ENCODE assay signal across 2 cellular contexts in the genomic region with DNA sequence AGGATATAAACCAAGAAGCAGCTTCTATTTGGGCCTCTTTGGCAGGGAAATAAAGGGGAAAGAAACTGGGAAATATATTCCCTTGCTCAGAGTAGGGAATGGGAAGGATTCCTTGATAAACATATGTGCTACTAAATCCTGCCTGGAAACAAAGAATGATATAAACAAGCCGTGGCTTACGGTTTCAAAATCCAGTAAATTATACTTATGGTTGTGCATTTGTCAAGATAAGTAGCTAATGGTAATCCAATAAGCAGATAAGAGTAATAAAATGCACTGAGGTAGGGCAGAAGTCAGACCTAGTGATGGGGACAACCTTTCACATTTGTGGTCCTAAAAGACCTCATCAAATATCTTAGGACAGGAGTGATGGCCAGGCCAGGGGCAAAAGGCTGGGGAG.
TF ChIP-seq lines count a peak whose summit lies in the region.

No MANE protein-coding gene starts in this region.

TF ChIP-seq in HEK293, 187 proteins besides CTCF, POLR2A, EP300 and RAD21 (continued from another document):
- TF ChIP-seq, protein P1, sequence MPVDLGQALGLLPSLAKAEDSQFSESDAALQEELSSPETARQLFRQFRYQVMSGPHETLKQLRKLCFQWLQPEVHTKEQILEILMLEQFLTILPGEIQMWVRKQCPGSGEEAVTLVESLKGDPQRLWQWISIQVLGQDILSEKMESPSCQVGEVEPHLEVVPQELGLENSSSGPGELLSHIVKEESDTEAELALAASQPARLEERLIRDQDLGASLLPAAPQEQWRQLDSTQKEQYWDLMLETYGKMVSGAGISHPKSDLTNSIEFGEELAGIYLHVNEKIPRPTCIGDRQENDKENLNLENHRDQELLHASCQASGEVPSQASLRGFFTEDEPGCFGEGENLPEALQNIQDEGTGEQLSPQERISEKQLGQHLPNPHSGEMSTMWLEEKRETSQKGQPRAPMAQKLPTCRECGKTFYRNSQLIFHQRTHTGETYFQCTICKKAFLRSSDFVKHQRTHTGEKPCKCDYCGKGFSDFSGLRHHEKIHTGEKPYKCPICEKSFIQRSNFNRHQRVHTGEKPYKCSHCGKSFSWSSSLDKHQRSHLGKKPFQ (tag by site-specific recombination; IDR thresholded peaks at IDR 0.05) = no peak
- TF ChIP-seq ZNF423 (tag by site-specific recombination; IDR thresholded peaks at IDR 0.05) (no peak), ZNF843 (tag by site-specific recombination; IDR thresholded peaks at IDR 0.05) (peak; percentile 86), ZXDB (tag by site-specific recombination; IDR thresholded peaks at IDR 0.05) (peak; percentile 76), ZNF555 (tag by site-specific recombination; conservative IDR thresholded peaks at IDR 0.05) (no peak), ZNF335 (tag by site-specific recombination; conservative IDR thresholded peaks at IDR 0.05) (0 out of 2 replicates have a peak, but pooled peaks have one; percentile 21), GLI2 (tag by site-specific recombination; IDR thresholded peaks at IDR 0.05; ENCODE audit: borderline replicate concordance, low read depth) (no peak), ZNF624 (tag by site-specific recombination; IDR thresholded peaks at IDR 0.05) (no peak), ZNF169 (tag by site-specific recombination; IDR thresholded peaks at IDR 0.05) (no peak), ZNF24 (tag by site-specific recombination; IDR thresholded peaks at IDR 0.05) (no peak), ZNF791 (tag by site-specific recombination; IDR thresholded peaks at IDR 0.05) (no peak), IKZF3 (tag by site-specific recombination; IDR thresholded peaks at IDR 0.05) (0 out of 2 replicates have a peak, but pooled peaks have one; percentile 52), ZNF777 (tag by site-specific recombination; IDR thresholded peaks at IDR 0.05; ENCODE audit: borderline replicate concordance) (no peak), ZNF792 (tag by site-specific recombination; IDR thresholded peaks at IDR 0.05) (no peak), ZBTB20 (tag by site-specific recombination; IDR thresholded peaks at IDR 0.05) (no peak), ZNF341 (tag by site-specific recombination; IDR thresholded peaks at IDR 0.05; ENCODE audit: low read depth) (no peak), FEZF1 (tag by site-specific recombination; IDR thresholded peaks at IDR 0.05) (peak; percentile 72), ZNF664 (tag by site-specific recombination; IDR thresholded peaks at IDR 0.05) (no peak), ZNF138 (tag by site-specific recombination; IDR thresholded peaks at IDR 0.05; ENCODE audit: borderline replicate concordance) (no peak)
- TF ChIP-seq, protein P2, sequence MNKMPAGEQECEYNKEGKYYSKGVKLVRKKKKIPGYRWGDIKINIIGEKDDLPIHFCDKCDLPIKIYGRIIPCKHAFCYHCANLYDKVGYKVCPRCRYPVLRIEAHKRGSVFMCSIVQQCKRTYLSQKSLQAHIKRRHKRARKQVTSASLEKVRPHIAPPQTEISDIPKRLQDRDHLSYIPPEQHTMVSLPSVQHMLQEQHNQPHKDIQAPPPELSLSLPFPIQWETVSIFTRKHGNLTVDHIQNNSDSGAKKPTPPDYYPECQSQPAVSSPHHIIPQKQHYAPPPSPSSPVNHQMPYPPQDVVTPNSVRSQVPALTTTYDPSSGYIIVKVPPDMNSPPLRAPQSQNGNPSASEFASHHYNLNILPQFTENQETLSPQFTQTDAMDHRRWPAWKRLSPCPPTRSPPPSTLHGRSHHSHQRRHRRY (tag by site-specific recombination; IDR thresholded peaks at IDR 0.05) = no peak
- TF ChIP-seq, protein P3, sequence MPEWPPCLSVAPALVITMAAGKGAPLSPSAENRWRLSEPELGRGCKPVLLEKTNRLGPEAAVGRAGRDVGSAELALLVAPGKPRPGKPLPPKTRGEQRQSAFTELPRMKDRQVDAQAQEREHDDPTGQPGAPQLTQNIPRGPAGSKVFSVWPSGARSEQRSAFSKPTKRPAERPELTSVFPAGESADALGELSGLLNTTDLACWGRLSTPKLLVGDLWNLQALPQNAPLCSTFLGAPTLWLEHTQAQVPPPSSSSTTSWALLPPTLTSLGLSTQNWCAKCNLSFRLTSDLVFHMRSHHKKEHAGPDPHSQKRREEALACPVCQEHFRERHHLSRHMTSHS (tag by site-specific recombination; IDR thresholded peaks at IDR 0.05) = no peak
- TF ChIP-seq, protein P4, sequence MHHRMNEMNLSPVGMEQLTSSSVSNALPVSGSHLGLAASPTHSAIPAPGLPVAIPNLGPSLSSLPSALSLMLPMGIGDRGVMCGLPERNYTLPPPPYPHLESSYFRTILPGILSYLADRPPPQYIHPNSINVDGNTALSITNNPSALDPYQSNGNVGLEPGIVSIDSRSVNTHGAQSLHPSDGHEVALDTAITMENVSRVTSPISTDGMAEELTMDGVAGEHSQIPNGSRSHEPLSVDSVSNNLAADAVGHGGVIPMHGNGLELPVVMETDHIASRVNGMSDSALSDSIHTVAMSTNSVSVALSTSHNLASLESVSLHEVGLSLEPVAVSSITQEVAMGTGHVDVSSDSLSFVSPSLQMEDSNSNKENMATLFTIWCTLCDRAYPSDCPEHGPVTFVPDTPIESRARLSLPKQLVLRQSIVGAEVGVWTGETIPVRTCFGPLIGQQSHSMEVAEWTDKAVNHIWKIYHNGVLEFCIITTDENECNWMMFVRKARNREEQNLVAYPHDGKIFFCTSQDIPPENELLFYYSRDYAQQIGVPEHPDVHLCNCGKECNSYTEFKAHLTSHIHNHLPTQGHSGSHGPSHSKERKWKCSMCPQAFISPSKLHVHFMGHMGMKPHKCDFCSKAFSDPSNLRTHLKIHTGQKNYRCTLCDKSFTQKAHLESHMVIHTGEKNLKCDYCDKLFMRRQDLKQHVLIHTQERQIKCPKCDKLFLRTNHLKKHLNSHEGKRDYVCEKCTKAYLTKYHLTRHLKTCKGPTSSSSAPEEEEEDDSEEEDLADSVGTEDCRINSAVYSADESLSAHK (tag by site-specific recombination; IDR thresholded peaks at IDR 0.05) = 0 out of 2 replicates have a peak, but pooled peaks have one; percentile 24
- TF ChIP-seq, protein P5, sequence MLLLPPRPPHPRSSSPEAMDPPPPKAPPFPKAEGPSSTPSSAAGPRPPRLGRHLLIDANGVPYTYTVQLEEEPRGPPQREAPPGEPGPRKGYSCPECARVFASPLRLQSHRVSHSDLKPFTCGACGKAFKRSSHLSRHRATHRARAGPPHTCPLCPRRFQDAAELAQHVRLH (tag by site-specific recombination; IDR thresholded peaks at IDR 0.05) = peak; percentile 48; the same call in 1 of the 2 replicates
- TF ChIP-seq, protein P6, sequence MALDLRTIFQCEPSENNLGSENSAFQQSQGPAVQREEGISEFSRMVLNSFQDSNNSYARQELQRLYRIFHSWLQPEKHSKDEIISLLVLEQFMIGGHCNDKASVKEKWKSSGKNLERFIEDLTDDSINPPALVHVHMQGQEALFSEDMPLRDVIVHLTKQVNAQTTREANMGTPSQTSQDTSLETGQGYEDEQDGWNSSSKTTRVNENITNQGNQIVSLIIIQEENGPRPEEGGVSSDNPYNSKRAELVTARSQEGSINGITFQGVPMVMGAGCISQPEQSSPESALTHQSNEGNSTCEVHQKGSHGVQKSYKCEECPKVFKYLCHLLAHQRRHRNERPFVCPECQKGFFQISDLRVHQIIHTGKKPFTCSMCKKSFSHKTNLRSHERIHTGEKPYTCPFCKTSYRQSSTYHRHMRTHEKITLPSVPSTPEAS (tag by site-specific recombination; IDR thresholded peaks at IDR 0.05) = no peak

TF ChIP-seq in SK-N-SH treated with all-trans-retinoic acid at 6 μM for 48 hours, 23 proteins besides CTCF, POLR2A, EP300 and RAD21 (continued from another document):
- TF ChIP-seq, protein P7, sequence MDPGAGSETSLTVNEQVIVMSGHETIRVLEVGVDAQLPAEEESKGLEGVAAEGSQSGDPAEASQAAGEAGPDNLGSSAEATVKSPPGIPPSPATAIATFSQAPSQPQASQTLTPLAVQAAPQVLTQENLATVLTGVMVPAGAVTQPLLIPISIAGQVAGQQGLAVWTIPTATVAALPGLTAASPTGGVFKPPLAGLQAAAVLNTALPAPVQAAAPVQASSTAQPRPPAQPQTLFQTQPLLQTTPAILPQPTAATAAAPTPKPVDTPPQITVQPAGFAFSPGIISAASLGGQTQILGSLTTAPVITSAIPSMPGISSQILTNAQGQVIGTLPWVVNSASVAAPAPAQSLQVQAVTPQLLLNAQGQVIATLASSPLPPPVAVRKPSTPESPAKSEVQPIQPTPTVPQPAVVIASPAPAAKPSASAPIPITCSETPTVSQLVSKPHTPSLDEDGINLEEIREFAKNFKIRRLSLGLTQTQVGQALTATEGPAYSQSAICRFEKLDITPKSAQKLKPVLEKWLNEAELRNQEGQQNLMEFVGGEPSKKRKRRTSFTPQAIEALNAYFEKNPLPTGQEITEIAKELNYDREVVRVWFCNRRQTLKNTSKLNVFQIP (CRISPR knock-in tag; IDR thresholded peaks at IDR 0.05; ENCODE audit: borderline replicate concordance, low read depth) = no peak
- TF ChIP-seq TCF4 (CRISPR knock-in tag; IDR thresholded peaks at IDR 0.05; ENCODE audit: borderline replicate concordance) (0 out of 2 replicates have a peak, but pooled peaks have one; percentile 27), SNAI2 (CRISPR knock-in tag; IDR thresholded peaks at IDR 0.05) (0 out of 2 replicates have a peak, but pooled peaks have one; percentile 25), ESRRG (CRISPR knock-in tag; IDR thresholded peaks at IDR 0.05) (no peak), ARNTL (CRISPR knock-in tag; IDR thresholded peaks at IDR 0.05; ENCODE audit: borderline replicate concordance, low read depth) (no peak)
